ENCODE assay signal across 39 cellular contexts in genomic region chr2:74860079-74860478, GRCh38.
"Had no signal": no experiment of that assay in that cellular context is flagged by ENCODE, and none has a peak within 500 bp of the region (broad histone marks: within the 10 kb centered on the region; RNA-seq: fewer than 3 reads in every experiment).

No MANE protein-coding gene starts in this region.

- H3K4me1 ChIP-seq: ascending aorta had no signal

- H3K9me3 ChIP-seq: ascending aorta had no signal

- H3K27me3 ChIP-seq: ascending aorta, cardiac muscle cell had no signal

- H3K27me3 Mint-ChIP-seq: activated B cell treated with CpG ODN at 0.5 μM for 24 hours; activated CD4-positive, alpha-beta memory T cell treated with anti-CD3 and anti-CD28 coated beads, Interleukin-2, amount 10 ng/mL, durations not matched to agents 7 days and 5 days; activated CD4-positive, alpha-beta T cell treated with anti-CD3 and anti-CD28 coated beads, Interleukin-2, amount 10 ng/mL, durations not matched to agents 24 days and 14 days; activated CD8-positive, alpha-beta memory T cell treated with anti-CD3 and anti-CD28 coated beads, Interleukin-2, amount 10 ng/mL, durations not matched to agents 7 days and 5 days; activated naive CD4-positive, alpha-beta T cell treated with anti-CD3 and anti-CD28 coated beads, Interleukin-2, amount 10 ng/mL, durations not matched to agents 7 days and 5 days; activated naive CD4-positive, alpha-beta T cell treated with anti-CD3 and anti-CD28 coated beads, Interleukin-2, amount 50 U/mL, for 24 hours; activated naive CD8-positive, alpha-beta T cell; activated naive CD8-positive, alpha-beta T cell treated with anti-CD3 and anti-CD28 coated beads, Interleukin-2, amount 10 ng/mL, durations not matched to agents 7 days and 5 days; activated naive CD8-positive, alpha-beta T cell treated with anti-CD3 and anti-CD28 coated beads, Interleukin-2, amount 50 U/mL, for 24 hours; brain; central memory CD8-positive, alpha-beta T cell had no signal

- ATAC-seq: activated CD8-positive, alpha-beta memory T cell treated with anti-CD3 and anti-CD28 coated beads, Interleukin-2, amount 10 ng/mL, durations not matched to agents 7 days and 5 days; activated CD8-positive, alpha-beta T cell treated with anti-CD3 and anti-CD28 coated beads, Interleukin-2, amount 10 ng/mL, durations not matched to agents 7 days and 5 days; activated naive CD8-positive, alpha-beta T cell treated with anti-CD3 and anti-CD28 coated beads, Interleukin-2, amount 50 U/mL, for 24 hours; activated T-cell treated with anti-CD3 and anti-CD28 coated beads, Interleukin-2, amount 50 U/mL, for 4 hours had no signal

- DNase-seq: activated B cell treated with CpG ODN at 0.5 μM for 24 hours; activated CD4-positive, alpha-beta memory T cell treated with anti-CD3 and anti-CD28 coated beads, Interleukin-2, amount 10 ng/mL, durations not matched to agents 7 days and 5 days; activated CD4-positive, alpha-beta T cell treated with anti-CD3 and anti-CD28 coated beads for 4 hours; activated CD4-positive, alpha-beta T cell treated with anti-CD3 and anti-CD28 coated beads, Interleukin-2, amount 10 ng/mL, durations not matched to agents 24 days and 14 days; activated CD4-positive, alpha-beta T cell treated with anti-CD3 and anti-CD28 coated beads, Interleukin-2, amount 50 U/mL, for 1 hour; activated CD4-positive, alpha-beta T cell treated with anti-CD3 and anti-CD28 coated beads, Interleukin-2, amount 50 U/mL, for 48 hours; activated CD4-positive, CD25-positive, alpha-beta regulatory T cell treated with anti-CD3 and anti-CD28 coated beads, Interleukin-2, amount 50 U/mL, for 72 hours; activated CD8-positive, alpha-beta memory T cell treated with anti-CD3 and anti-CD28 coated beads for 24 hours; activated CD8-positive, alpha-beta memory T cell treated with anti-CD3 and anti-CD28 coated beads, Interleukin-2, amount 10 ng/mL, durations not matched to agents 7 days and 5 days; activated CD8-positive, alpha-beta memory T cell treated with anti-CD3 and anti-CD28 coated beads, Interleukin-2, amount 50 U/mL, for 48 hours; activated CD8-positive, alpha-beta T cell treated with anti-CD3 and anti-CD28 coated beads, Interleukin-2, amount 10 ng/mL, durations not matched to agents 7 days and 5 days; activated effector memory CD4-positive, alpha-beta T cell treated with Interleukin-2 at 50 U/mL for 16 hours; activated gamma-delta T cell; activated naive CD4-positive, alpha-beta T cell treated with Interleukin-2 at 50 U/mL for 16 hours; activated naive CD8-positive, alpha-beta T cell treated with anti-CD3 and anti-CD28 coated beads, Interleukin-2, amount 10 ng/mL, durations not matched to agents 7 days and 5 days; activated naive CD8-positive, alpha-beta T cell treated with anti-CD3 and anti-CD28 coated beads, Interleukin-2, amount 50 U/mL, for 24 hours; activated T-cell treated with anti-CD3 and anti-CD28 coated beads, Interleukin-2, amount 50 U/mL, for 1 hour; activated T-cell treated with anti-CD3 and anti-CD28 coated beads, Interleukin-2, amount 50 U/mL, for 4 hours; amygdala; anterior cingulate cortex; caudate nucleus; cerebellar nuclear complex; SW 1271; T-helper 1 cell; T-helper 2 cell; T-helper 9 cell had no signal

- H3K27ac ChIP-seq: ascending aorta, cardiac muscle cell, VCaP had no signal

- H3K4me3 ChIP-seq: ascending aorta, cardiac muscle cell had no signal

- FAIRE-seq: bronchial epithelial cell, TTC549 had no signal

- H3K4me3 Mint-ChIP-seq: activated B cell treated with CpG ODN at 0.5 μM for 24 hours; activated CD4-positive, alpha-beta memory T cell treated with anti-CD3 and anti-CD28 coated beads, Interleukin-2, amount 10 ng/mL, durations not matched to agents 7 days and 5 days; activated CD4-positive, alpha-beta T cell treated with anti-CD3 and anti-CD28 coated beads, Interleukin-2, amount 10 ng/mL, durations not matched to agents 24 days and 14 days; activated CD8-positive, alpha-beta memory T cell treated with anti-CD3 and anti-CD28 coated beads, Interleukin-2, amount 10 ng/mL, durations not matched to agents 7 days and 5 days; activated CD8-positive, alpha-beta T cell treated with anti-CD3 and anti-CD28 coated beads, Interleukin-2, amount 10 ng/mL, durations not matched to agents 7 days and 5 days; activated naive CD4-positive, alpha-beta T cell treated with anti-CD3 and anti-CD28 coated beads, Interleukin-2, amount 10 ng/mL, durations not matched to agents 7 days and 5 days; activated naive CD4-positive, alpha-beta T cell treated with anti-CD3 and anti-CD28 coated beads, Interleukin-2, amount 50 U/mL, for 24 hours; activated naive CD8-positive, alpha-beta T cell; activated naive CD8-positive, alpha-beta T cell treated with anti-CD3 and anti-CD28 coated beads, Interleukin-2, amount 10 ng/mL, durations not matched to agents 7 days and 5 days; activated naive CD8-positive, alpha-beta T cell treated with anti-CD3 and anti-CD28 coated beads, Interleukin-2, amount 50 U/mL, for 24 hours; activated T-cell treated with anti-CD3 and anti-CD28 coated beads, Interleukin-2, amount 50 U/mL, for 4 hours; central memory CD8-positive, alpha-beta T cell; T-helper 1 cell treated with Interleukin-12 subunit alpha and Interleukin-12 subunit beta and Interleukin-4 antibody, amounts not matched to agents 30 μg/mL and 1 μg/mL, for 36 hours; T-helper 2 cell treated with Interferon-gamma antibody and Interleukin-4, amounts not matched to agents 5 μg/mL and 100 μg/mL, for 36 hours had no signal

- H3K27ac Mint-ChIP-seq: activated B cell treated with CpG ODN at 0.5 μM for 24 hours; activated CD4-positive, alpha-beta memory T cell treated with anti-CD3 and anti-CD28 coated beads, Interleukin-2, amount 10 ng/mL, durations not matched to agents 7 days and 5 days; activated CD4-positive, alpha-beta T cell treated with anti-CD3 and anti-CD28 coated beads, Interleukin-2, amount 10 ng/mL, durations not matched to agents 24 days and 14 days; activated CD8-positive, alpha-beta memory T cell treated with anti-CD3 and anti-CD28 coated beads, Interleukin-2, amount 10 ng/mL, durations not matched to agents 7 days and 5 days; activated CD8-positive, alpha-beta T cell treated with anti-CD3 and anti-CD28 coated beads, Interleukin-2, amount 10 ng/mL, durations not matched to agents 7 days and 5 days; activated naive CD4-positive, alpha-beta T cell treated with anti-CD3 and anti-CD28 coated beads, Interleukin-2, amount 10 ng/mL, durations not matched to agents 7 days and 5 days; activated naive CD4-positive, alpha-beta T cell treated with anti-CD3 and anti-CD28 coated beads, Interleukin-2, amount 50 U/mL, for 24 hours; activated naive CD8-positive, alpha-beta T cell; activated naive CD8-positive, alpha-beta T cell treated with anti-CD3 and anti-CD28 coated beads, Interleukin-2, amount 10 ng/mL, durations not matched to agents 7 days and 5 days; activated naive CD8-positive, alpha-beta T cell treated with anti-CD3 and anti-CD28 coated beads, Interleukin-2, amount 50 U/mL, for 24 hours; activated T-helper 2 cell treated with anti-CD3 and anti-CD28 coated beads, Interferon-gamma antibody, Interleukin-2, Interleukin-4, amounts not matched to agents 10 μg/mL and 5 μg/mL and 100 μg/mL, durations not matched to agents 14 hours and 24 hours and 36 hours; T-helper 1 cell treated with Interleukin-12 subunit alpha and Interleukin-12 subunit beta and Interleukin-4 antibody, amounts not matched to agents 30 μg/mL and 1 μg/mL, for 36 hours; T-helper 2 cell treated with Interferon-gamma antibody and Interleukin-4, amounts not matched to agents 5 μg/mL and 100 μg/mL, for 36 hours had no signal

- H3K9me3 Mint-ChIP-seq: activated B cell treated with CpG ODN at 0.5 μM for 24 hours; activated CD4-positive, alpha-beta memory T cell treated with anti-CD3 and anti-CD28 coated beads, Interleukin-2, amount 10 ng/mL, durations not matched to agents 7 days and 5 days; activated CD4-positive, alpha-beta T cell treated with anti-CD3 and anti-CD28 coated beads, Interleukin-2, amount 10 ng/mL, durations not matched to agents 24 days and 14 days; activated naive CD4-positive, alpha-beta T cell treated with anti-CD3 and anti-CD28 coated beads, Interleukin-2, amount 10 ng/mL, durations not matched to agents 7 days and 5 days; activated naive CD4-positive, alpha-beta T cell treated with anti-CD3 and anti-CD28 coated beads, Interleukin-2, amount 50 U/mL, for 24 hours; activated naive CD8-positive, alpha-beta T cell treated with anti-CD3 and anti-CD28 coated beads, Interleukin-2, amount 10 ng/mL, durations not matched to agents 7 days and 5 days; activated naive CD8-positive, alpha-beta T cell treated with anti-CD3 and anti-CD28 coated beads, Interleukin-2, amount 50 U/mL, for 24 hours; activated T-cell treated with anti-CD3 and anti-CD28 coated beads, Interleukin-2, amount 50 U/mL, for 4 hours; activated T-helper 2 cell treated with anti-CD3 and anti-CD28 coated beads, Interferon-gamma antibody, Interleukin-2, Interleukin-4, amounts not matched to agents 10 μg/mL and 5 μg/mL and 100 μg/mL, durations not matched to agents 14 hours and 24 hours and 36 hours; brain; central memory CD8-positive, alpha-beta T cell; T-helper 1 cell treated with Interleukin-12 subunit alpha and Interleukin-12 subunit beta and Interleukin-4 antibody, amounts not matched to agents 30 μg/mL and 1 μg/mL, for 36 hours; T-helper 2 cell treated with Interferon-gamma antibody and Interleukin-4, amounts not matched to agents 5 μg/mL and 100 μg/mL, for 36 hours had no signal

- H3K4me1 Mint-ChIP-seq: central memory CD8-positive, alpha-beta T cell had no signal
